17 cellular contexts compared by ENCODE assay signal in genomic region chr16:67525176-67525860, GRCh38. TPM values are rescaled to one million over a fixed set of nuclear protein-coding genes. Genes with fewer than 3 reads are reported as not detected.
DNase-seq lines count a peak whose midpoint lies in the region; ATAC-seq, FAIRE-seq and TF ChIP-seq lines count a peak whose summit lies in the region.
"Had no signal": no experiment of that assay in that cellular context is flagged by ENCODE, and none has a peak within 500 bp of the region (broad histone marks: within the 10 kb centered on the region; RNA-seq: fewer than 3 reads in every experiment).

No MANE protein-coding gene starts in this region.

- no peaks in the 10 kb centered on the region; the same call in 1 of the 2 replicates for H3K9me3 ChIP-seq in AG04450 (ENCODE audit: control insufficient read depth, insufficient read depth, low read length)
- no peaks in the 10 kb centered on the region for H3K9me3 ChIP-seq in keratinocyte (ENCODE audit: control insufficient read depth, low read depth, low read length)
- H3K9me3 ChIP-seq: breast epithelium, lower lobe of right lung had no signal

- FAIRE-seq in HTR-8/SVneo (lab: Jason Lieb, UNC): peak; percentile 59
- no peak for FAIRE-seq in keratinocyte (lab: Jason Lieb, UNC)

- no peaks in the 10 kb centered on the region for H3K9me3 Mint-ChIP-seq in activated B cell treated with CpG ODN at 0.5 μM for 24 hours
- H3K9me3 Mint-ChIP-seq: activated CD4-positive, alpha-beta T cell treated with anti-CD3 and anti-CD28 coated beads, Interleukin-2, amount 10 ng/mL, durations not matched to agents 24 days and 14 days; activated T-helper 2 cell treated with anti-CD3 and anti-CD28 coated beads, Interferon-gamma antibody, Interleukin-2, Interleukin-4, amounts not matched to agents 10 μg/mL and 5 μg/mL and 100 μg/mL, durations not matched to agents 14 hours and 24 hours and 36 hours had no signal

- no peaks in the 10 kb centered on the region for H3K36me3 ChIP-seq in keratinocyte (ENCODE audit: control insufficient read depth in 2 of 2, extremely low read depth in 1 of 2, insufficient read depth in 2 of 2, low read length in 2 of 2)
- H3K36me3 ChIP-seq: breast epithelium, lower lobe of right lung had no signal

- H2AFZ ChIP-seq in keratinocyte (ENCODE audit: control insufficient read depth, low read length): no peak overlapping the region

- no peak overlapping the region for H3K4me3 ChIP-seq in AG04450 (ENCODE audit: low read depth, low read length)
- H3K4me3 ChIP-seq in keratinocyte (ENCODE audit: control insufficient read depth in 2 of 3, extremely low read depth in 1 of 3, insufficient read depth in 2 of 3, low read depth in 1 of 3, low read length in 3 of 3): no peak overlapping the region
- H3K4me3 ChIP-seq: breast epithelium, lower lobe of right lung had no signal

- H3K27ac ChIP-seq in AG04450 (ENCODE audit: low read depth, low read length): no peak overlapping the region
- no peak overlapping the region for H3K27ac ChIP-seq in keratinocyte (ENCODE audit: control insufficient read depth, insufficient read depth, low read length)
- H3K27ac ChIP-seq: breast epithelium, lower lobe of right lung had no signal

- no peak overlapping the region for H3K4me3 Mint-ChIP-seq in activated B cell treated with CpG ODN at 0.5 μM for 24 hours
- H3K4me3 Mint-ChIP-seq: activated CD4-positive, alpha-beta T cell treated with anti-CD3 and anti-CD28 coated beads, Interleukin-2, amount 10 ng/mL, durations not matched to agents 24 days and 14 days had no signal

- no peak overlapping the region for H3K9ac ChIP-seq in keratinocyte (ENCODE audit: control insufficient read depth, extremely low read depth, insufficient read depth, low read length)

- peaks cover 46% of the 10 kb centered on the region for H3K4me1 Mint-ChIP-seq in activated B cell treated with CpG ODN at 0.5 μM for 24 hours

- peaks cover 6% of the 10 kb centered on the region for H3K36me3 Mint-ChIP-seq in activated B cell treated with CpG ODN at 0.5 μM for 24 hours (ENCODE audit: low read depth)

- no peaks in the 10 kb centered on the region for H4K20me1 ChIP-seq in keratinocyte (ENCODE audit: control insufficient read depth, extremely low read depth, insufficient read depth, low read length)

- peaks cover 54% of the 10 kb centered on the region for H3K4me1 ChIP-seq in keratinocyte (ENCODE audit: control insufficient read depth, extremely low read depth, insufficient read depth, low read length)
- H3K4me1 ChIP-seq: breast epithelium had no signal

- H3K27me3 ChIP-seq in AG04450 (ENCODE audit: control insufficient read depth, insufficient read depth, low read length) (no peaks in the 10 kb centered on the region), keratinocyte (ENCODE audit: control insufficient read depth, extremely low read depth, insufficient read depth, low read length) (no peaks in the 10 kb centered on the region)
- H3K27me3 ChIP-seq: breast epithelium had no signal

- ATAC-seq in activated B cell treated with CpG ODN at 0.5 μM for 24 hours (ENCODE audit: low read depth) (no peak), GM19397 (IDR thresholded peaks at IDR 0.05; ENCODE audit: unreplicated experiment) (no peak)
- ATAC-seq: lower lobe of right lung had no signal

- intact Hi-C loops in activated B cell treated with CpG ODN at 0.5 μM for 24 hours (cut with micrococcal nuclease): loop anchor here (10.0 kb wide), 1 partner anchor 469 kb away; the partner anchor contains the start of gene DPEP2

- peaks cover 5% of the 10 kb centered on the region for H3K9me1 ChIP-seq in keratinocyte (ENCODE audit: control insufficient read depth, extremely low read depth, insufficient read depth, low read length)

- dilution Hi-C loops in keratinocyte (cut with MboI; ENCODE audit: extremely low pct_ligation_motif_present, low sequenced_read_pairs): no loop called here

- DNase-seq in AG04450 (ENCODE audit: low read depth, low spot score): no peak
- no peak for DNase-seq in HTR-8/SVneo (ENCODE audit: insufficient read length, low spot score)
- no peak for DNase-seq in activated B cell treated with CpG ODN at 0.5 μM for 24 hours
- DNase-seq in keratinocyte (ENCODE audit: low read depth, low spot score): no peak
- DNase-seq in stimulated activated CD4-positive, alpha-beta T cell treated with anti-CD3 and anti-CD28 coated beads, Interleukin-15, amount 100 ng/mL, for 24 hours: no peak
- no peak for DNase-seq in mesenteric fat pad (ENCODE audit: low spot score)
- DNase-seq in HPDE6-E6E7 (ENCODE audit: extremely low spot score): no peak
- DNase-seq: activated CD4-positive, alpha-beta T cell treated with anti-CD3 and anti-CD28 coated beads, Interleukin-2, amount 10 ng/mL, durations not matched to agents 24 days and 14 days; hypothalamus; lower lobe of right lung; stimulated activated CD8-positive, alpha-beta memory T cell treated with anti-CD3 and anti-CD28 coated beads, Interleukin-4, amount 100 ng/mL, for 48 hours had no signal

- CTCF ChIA-PET in AG04450 (lab: Charles Lee): interaction anchor here (0.6 to 8.1 kb wide), 5 partner anchors 11 to 143 kb away, joined by 3 to 181 read pairs (median 7); partner anchors contain the start of genes C16orf86 and ENKD1
- CTCF ChIA-PET in activated B cell treated with CpG ODN at 0.5 μM for 24 hours (lab: Charles Lee): interaction anchor here (1.0 to 2.0 kb wide), 5 partner anchors 11 to 44 kb away, joined by 3 to 7 read pairs (median 5); partner anchors contain the start of gene CTCF

- POLR2A ChIA-PET in AG04450 (lab: Yijun Ruan, JAX) (no interaction called here), activated B cell treated with CpG ODN at 0.5 μM for 24 hours (lab: Charles Lee) (interaction anchor here (0.5 to 1.7 kb wide), 5 partner anchors 12 to 738 kb away, joined by 3 to 10 read pairs (median 4); no protein-coding TSS in a partner anchor)

- H3K4me2 ChIP-seq in keratinocyte (ENCODE audit: control insufficient read depth, extremely low read depth, insufficient read depth, low read depth, low read length): peak overlapping the region; percentile 19

- no peaks in the 10 kb centered on the region for H3K27me3 Mint-ChIP-seq in activated B cell treated with CpG ODN at 0.5 μM for 24 hours

- peaks cover 4% of the 10 kb centered on the region for H3K79me2 ChIP-seq in keratinocyte (ENCODE audit: control insufficient read depth, insufficient read depth, low read length)

- peak; percentile 34 for TF ChIP-seq CTCF in AG04450 (IDR thresholded peaks at IDR 0.05; ENCODE audit: low read depth, low read length)
- TF ChIP-seq CTCF in activated B cell treated with CpG ODN at 0.5 μM for 24 hours (IDR thresholded peaks at IDR 0.05): no peak
- TF ChIP-seq CTCF in keratinocyte (optimal IDR thresholded peaks at IDR 0.05 in 1 of 3, IDR thresholded peaks at IDR 0.05 in 1 of 3, conservative IDR thresholded peaks at IDR 0.05 in 1 of 3; ENCODE audit: extremely low read depth in 1 of 3, insufficient read depth in 2 of 3, low read length in 3 of 3): no peak

- peak overlapping the region; percentile 27 for H3K27ac Mint-ChIP-seq in activated B cell treated with CpG ODN at 0.5 μM for 24 hours
- H3K27ac Mint-ChIP-seq: activated CD4-positive, alpha-beta T cell treated with anti-CD3 and anti-CD28 coated beads, Interleukin-2, amount 10 ng/mL, durations not matched to agents 24 days and 14 days; activated T-helper 2 cell treated with anti-CD3 and anti-CD28 coated beads, Interferon-gamma antibody, Interleukin-2, Interleukin-4, amounts not matched to agents 10 μg/mL and 5 μg/mL and 100 μg/mL, durations not matched to agents 14 hours and 24 hours and 36 hours had no signal

RNA-seq across cellular contexts. Expression of gene RIPOR1, which starts 3.3 kb away (rescaled TPM):
- polyA plus RNA-seq in AG04450 (2011; rRNA removed) (9.9 and 11.5 TPM in 2 replicates), keratinocyte (4.1 to 19.4 TPM (median 5.3 TPM) in 3 replicates)
- polyA minus RNA-seq in AG04450 (2011; rRNA and poly(A)+ RNA removed): 17.7 and 28.8 TPM in 2 replicates
- total RNA-seq in activated B cell treated with CpG ODN at 0.5 μM for 24 hours (136 and 159 TPM in 2 replicates), mesenteric fat pad (107 TPM)
- 23.7 TPM for polyA plus RNA-seq in keratinocyte (2011; ENCODE audit: low read depth)
- 8.8 and 15.4 TPM in 2 replicates for polyA plus RNA-seq in keratinocyte (2011; cell fraction: cytosol; rRNA removed)
- polyA plus RNA-seq in keratinocyte (2011; cell fraction: nucleus; rRNA removed): 34.0 and 34.2 TPM in 2 replicates
- 15.6 and 36.3 TPM in 2 replicates for polyA plus RNA-seq in keratinocyte (2012; ENCODE audit: low replicate concordance)
- 11.6 to 81.6 TPM (median 12.0 TPM) in 3 replicates for polyA minus RNA-seq in keratinocyte
- 24.7 TPM for polyA minus RNA-seq in keratinocyte (2011; cell fraction: cytosol; rRNA and poly(A)+ RNA removed)
- 24.6 and 37.6 TPM in 2 replicates for polyA minus RNA-seq in keratinocyte (2011; cell fraction: nucleus; rRNA and poly(A)+ RNA removed)

RNA-seq across cellular contexts. Expression of gene CTCF, which starts 37.0 kb away (rescaled TPM):
- polyA plus RNA-seq in AG04450 (2011; rRNA removed): 21.0 and 24.4 TPM in 2 replicates
- polyA minus RNA-seq in AG04450 (2011; rRNA and poly(A)+ RNA removed): 24.5 and 27.5 TPM in 2 replicates
- total RNA-seq in activated B cell treated with CpG ODN at 0.5 μM for 24 hours: 53.1 and 59.6 TPM in 2 replicates
- polyA plus RNA-seq in keratinocyte: 15.2 to 31.7 TPM (median 21.4 TPM) in 3 replicates
- 17.6 TPM for polyA plus RNA-seq in keratinocyte (2011; ENCODE audit: low read depth)
- 18.4 and 23.8 TPM in 2 replicates for polyA plus RNA-seq in keratinocyte (2011; cell fraction: cytosol; rRNA removed)
- 26.5 and 30.7 TPM in 2 replicates for polyA plus RNA-seq in keratinocyte (2011; cell fraction: nucleus; rRNA removed)
- polyA plus RNA-seq in keratinocyte (2012; ENCODE audit: low replicate concordance): 18.4 and 23.9 TPM in 2 replicates
- polyA minus RNA-seq in keratinocyte: 19.8 to 29.2 TPM (median 28.2 TPM) in 3 replicates
- polyA minus RNA-seq in keratinocyte (2011; cell fraction: cytosol; rRNA and poly(A)+ RNA removed): 14.0 TPM
- 13.1 and 22.4 TPM in 2 replicates for polyA minus RNA-seq in keratinocyte (2011; cell fraction: nucleus; rRNA and poly(A)+ RNA removed)
- 26.2 TPM for total RNA-seq in mesenteric fat pad

RNA-seq across cellular contexts. Expression of gene AGRP, which starts 42.0 kb away (rescaled TPM):
- polyA plus RNA-seq in AG04450 (2011; rRNA removed) (not detected in 2 replicates), keratinocyte (not detected in 3 replicates)
- polyA minus RNA-seq in AG04450 (2011; rRNA and poly(A)+ RNA removed): not detected in 2 replicates
- total RNA-seq in activated B cell treated with CpG ODN at 0.5 μM for 24 hours (not detected in 2 replicates), mesenteric fat pad (not detected)
- polyA plus RNA-seq in keratinocyte (2011; ENCODE audit: low read depth): not detected
- not detected in 2 replicates for polyA plus RNA-seq in keratinocyte (2011; cell fraction: cytosol; rRNA removed)
- polyA plus RNA-seq in keratinocyte (2011; cell fraction: nucleus; rRNA removed): not detected in 2 replicates
- polyA plus RNA-seq in keratinocyte (2012; ENCODE audit: low replicate concordance): not detected in 2 replicates
- not detected in 3 replicates for polyA minus RNA-seq in keratinocyte
- not detected for polyA minus RNA-seq in keratinocyte (2011; cell fraction: cytosol; rRNA and poly(A)+ RNA removed)
- polyA minus RNA-seq in keratinocyte (2011; cell fraction: nucleus; rRNA and poly(A)+ RNA removed): not detected in 2 replicates
- total RNA-seq: activated CD4-positive, alpha-beta T cell treated with anti-CD3 and anti-CD28 coated beads, Interleukin-2, amount 10 ng/mL, durations not matched to agents 24 days and 14 days; activated T-helper 2 cell treated with anti-CD3 and anti-CD28 coated beads, Interferon-gamma antibody, Interleukin-2, Interleukin-4, amounts not matched to agents 10 μg/mL and 5 μg/mL and 100 μg/mL, durations not matched to agents 14 hours and 24 hours and 36 hours; breast epithelium; Daoy; posterior vena cava; urinary bladder had no signal
- polyA plus RNA-seq: urinary bladder had no signal

RNA-seq across cellular contexts. Expression of gene ATP6V0D1, which starts 44.4 kb away (rescaled TPM):
- polyA plus RNA-seq in AG04450 (2011; rRNA removed) (101 and 121 TPM in 2 replicates), keratinocyte (97.1 to 199 TPM (median 117 TPM) in 3 replicates)
- 164 and 206 TPM in 2 replicates for polyA minus RNA-seq in AG04450 (2011; rRNA and poly(A)+ RNA removed)
- total RNA-seq in activated B cell treated with CpG ODN at 0.5 μM for 24 hours (70.2 and 74.5 TPM in 2 replicates), mesenteric fat pad (89.5 TPM)
- 168 TPM for polyA plus RNA-seq in keratinocyte (2011; ENCODE audit: low read depth)
- 154 and 187 TPM in 2 replicates for polyA plus RNA-seq in keratinocyte (2011; cell fraction: cytosol; rRNA removed)
- 147 and 159 TPM in 2 replicates for polyA plus RNA-seq in keratinocyte (2011; cell fraction: nucleus; rRNA removed)
- polyA plus RNA-seq in keratinocyte (2012; ENCODE audit: low replicate concordance): 121 and 126 TPM in 2 replicates
- polyA minus RNA-seq in keratinocyte: 236 to 343 TPM (median 341 TPM) in 3 replicates
- polyA minus RNA-seq in keratinocyte (2011; cell fraction: cytosol; rRNA and poly(A)+ RNA removed): 226 TPM
- 86.6 and 86.8 TPM in 2 replicates for polyA minus RNA-seq in keratinocyte (2011; cell fraction: nucleus; rRNA and poly(A)+ RNA removed)
